Comparison of ENCODE assay signal across 20 cellular contexts in the genomic region with DNA sequence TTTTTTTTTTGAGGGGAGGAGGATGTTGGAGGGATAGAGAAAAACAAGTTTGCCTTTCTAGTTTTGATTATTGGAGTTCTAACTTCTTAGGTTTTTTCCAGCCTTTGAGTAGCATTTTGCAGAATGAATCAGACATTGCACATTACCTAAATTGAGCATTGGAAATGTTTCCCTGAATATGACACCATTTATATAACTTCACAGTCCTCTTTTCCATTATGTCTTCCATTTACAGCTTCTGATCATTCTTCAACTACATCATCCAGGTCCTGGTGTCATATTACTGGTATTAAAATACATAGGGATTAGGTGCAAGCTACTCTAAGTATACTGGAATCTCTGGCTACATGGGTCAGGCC.
DNase-seq lines count a peak whose midpoint lies in the region; ATAC-seq and TF ChIP-seq lines count a peak whose summit lies in the region.
"Had no signal": no experiment of that assay in that cellular context is flagged by ENCODE, and none has a peak within 500 bp of the region (broad histone marks: within the 10 kb centered on the region; RNA-seq: fewer than 3 reads in every experiment).

No MANE protein-coding gene starts in this region.

- H3K9me3 ChIP-seq in heart left ventricle (no peaks in the 10 kb centered on the region), right cardiac atrium (ENCODE audit: control insufficient read depth, low read length) (no peaks in the 10 kb centered on the region), BE2C (no peaks in the 10 kb centered on the region), A673 (ENCODE audit: low read depth, low read length, poor library complexity, severe bottlenecking) (no peaks in the 10 kb centered on the region)
- H3K9me3 ChIP-seq: mucosa of descending colon, tibial artery had no signal

- no peaks in the 10 kb centered on the region for H3K9me3 Mint-ChIP-seq in activated CD4-positive, alpha-beta memory T cell treated with anti-CD3 and anti-CD28 coated beads, Interleukin-2, amount 10 ng/mL, durations not matched to agents 7 days and 5 days
- H3K9me3 Mint-ChIP-seq in immature natural killer cell: no peaks in the 10 kb centered on the region
- H3K9me3 Mint-ChIP-seq: endodermal cell had no signal

- TF ChIP-seq CTCF in heart left ventricle (IDR thresholded peaks at IDR 0.05) (no peak), BE2C (IDR thresholded peaks at IDR 0.05; ENCODE audit: low read depth, low read length) (no peak), A673 (conservative IDR thresholded peaks at IDR 0.05; ENCODE audit: low read depth, low read length) (no peak)

- no peak for TF ChIP-seq POLR2A in heart left ventricle (IDR thresholded peaks at IDR 0.05)

- BruUV-seq in A673 (replicated peaks; lab: Mats Ljungman, UMichigan): no TSS peak

- no peak overlapping the region for H3K4me3 ChIP-seq in heart left ventricle
- no peak overlapping the region for H3K4me3 ChIP-seq in right cardiac atrium (ENCODE audit: low read length)
- no peak overlapping the region for H3K4me3 ChIP-seq in BE2C (ENCODE audit: low read depth, low read length)
- H3K4me3 ChIP-seq in A673 (ENCODE audit: low read depth, low read length, poor library complexity, severe bottlenecking): no peak overlapping the region
- H3K4me3 ChIP-seq: mucosa of descending colon, tibial artery had no signal

- intact Hi-C loops in heart left ventricle (cut with DNase I): loop anchor here in 1 of 10 donors (5.0 kb wide), 1 partner anchor 39 kb away; no protein-coding TSS in a partner anchor
- intact Hi-C loops in right cardiac atrium (cut with DNase I): no loop called here
- intact Hi-C loops in A673 (cut with micrococcal nuclease; ENCODE audit: unreplicated experiment): no loop called here

- CTCF ChIA-PET in activated CD4-positive, alpha-beta memory T cell treated with anti-CD3 and anti-CD28 coated beads, Interleukin-2, amount 10 ng/mL, durations not matched to agents 7 days and 5 days (lab: Charles Lee): no interaction called here
- CTCF ChIA-PET in A673 (lab: Charles Lee): interaction anchor here (0.6 kb wide), 1 partner anchor 139 kb away, joined by 10 read pairs; no protein-coding TSS in a partner anchor

- peaks cover 46% of the 10 kb centered on the region for H3K4me1 Mint-ChIP-seq in activated CD4-positive, alpha-beta memory T cell treated with anti-CD3 and anti-CD28 coated beads, Interleukin-2, amount 10 ng/mL, durations not matched to agents 7 days and 5 days
- peaks cover 45 to 56% of the 10 kb centered on the region in 2 donors for H3K4me1 Mint-ChIP-seq in immature natural killer cell

- H3K4me1 ChIP-seq in heart left ventricle (peaks cover 0 to 71% (median 43%) of the 10 kb centered on the region in 12 donors), right cardiac atrium (ENCODE audit: control insufficient read depth, insufficient read depth, low read length) (peaks cover 5% of the 10 kb centered on the region), BE2C (peaks cover under 1% of the 10 kb centered on the region; the same call in 1 of the 2 replicates), A673 (ENCODE audit: insufficient read depth, low read length, poor library complexity, severe bottlenecking) (peaks cover 47% of the 10 kb centered on the region)

- H3K27me3 Mint-ChIP-seq in activated CD4-positive, alpha-beta memory T cell treated with anti-CD3 and anti-CD28 coated beads, Interleukin-2, amount 10 ng/mL, durations not matched to agents 7 days and 5 days: no peaks in the 10 kb centered on the region
- H3K27me3 Mint-ChIP-seq in immature natural killer cell (ENCODE audit: low read depth in 3 of 3): peaks cover 0 to 4% (median 3%) of the 10 kb centered on the region in 3 donors

- H3K27ac ChIP-seq in heart left ventricle (peak overlapping the region in 11 of 12 donors; percentile 6 to 65 (median 41)), right cardiac atrium (ENCODE audit: low read length) (no peak overlapping the region), A673 (ENCODE audit: low read depth, low read length, poor library complexity, severe bottlenecking) (no peak overlapping the region)
- H3K27ac ChIP-seq: parathyroid adenoma, tibial artery had no signal

- ATAC-seq in heart left ventricle: no peak
- no peak for ATAC-seq in right cardiac atrium
- no peak for ATAC-seq in HG03571 (IDR thresholded peaks at IDR 0.05; ENCODE audit: unreplicated experiment)
- ATAC-seq: mucosa of descending colon had no signal

- H3K36me3 ChIP-seq in heart left ventricle: peaks cover 0 to 51% (median 26%) of the 10 kb centered on the region in 9 donors
- no peaks in the 10 kb centered on the region for H3K36me3 ChIP-seq in BE2C
- no peaks in the 10 kb centered on the region for H3K36me3 ChIP-seq in A673 (ENCODE audit: insufficient read depth, low read length, poor library complexity, severe bottlenecking)
- H3K36me3 ChIP-seq: brain microvascular endothelial cell had no signal

- DNase-seq in heart left ventricle (no peak), right cardiac atrium (no peak), immature natural killer cell (no peak), BE2C (no peak), A673 (ENCODE audit: low spot score) (no peak), AML-193 (lab: John Stamatoyannopoulos, UW) (no peak)
- DNase-seq in activated CD4-positive, alpha-beta memory T cell treated with anti-CD3 and anti-CD28 coated beads, Interleukin-2, amount 10 ng/mL, durations not matched to agents 7 days and 5 days: no peak
- DNase-seq: activated CD4-positive, CD25-positive, alpha-beta regulatory T cell; brain microvascular endothelial cell; DND-41; endodermal cell; islet precursor cell; KBM-7; mucosa of descending colon; NCI-H1436; NCI-H524 treated with DMSO at 0.1 percent for 48 hours; stimulated activated CD4-positive, alpha-beta T cell treated with anti-CD3 and anti-CD28 coated beads, Interleukin-15, amount 100 ng/mL, for 24 hours; tibial artery had no signal

- no peak overlapping the region for H3K4me3 Mint-ChIP-seq in activated CD4-positive, alpha-beta memory T cell treated with anti-CD3 and anti-CD28 coated beads, Interleukin-2, amount 10 ng/mL, durations not matched to agents 7 days and 5 days
- no peak overlapping the region for H3K4me3 Mint-ChIP-seq in immature natural killer cell
- H3K4me3 Mint-ChIP-seq: endodermal cell had no signal

- H3K27me3 ChIP-seq in heart left ventricle (no peaks in the 10 kb centered on the region), right cardiac atrium (ENCODE audit: control insufficient read depth, insufficient read depth) (no peaks in the 10 kb centered on the region), BE2C (no peaks in the 10 kb centered on the region), A673 (replicated peaks; ENCODE audit: insufficient read depth, low read depth, low read length, poor library complexity) (no peaks in the 10 kb centered on the region)
- H3K27me3 ChIP-seq: brain microvascular endothelial cell, tibial artery had no signal

- POLR2A ChIA-PET in activated CD4-positive, alpha-beta memory T cell treated with anti-CD3 and anti-CD28 coated beads, Interleukin-2, amount 10 ng/mL, durations not matched to agents 7 days and 5 days (lab: Charles Lee): no interaction called here
- POLR2A ChIA-PET in A673 (lab: Charles Lee; ENCODE audit: low non-redundant PET): no interaction called here

- H3K36me3 Mint-ChIP-seq in activated CD4-positive, alpha-beta memory T cell treated with anti-CD3 and anti-CD28 coated beads, Interleukin-2, amount 10 ng/mL, durations not matched to agents 7 days and 5 days (ENCODE audit: low read depth): peaks cover 39% of the 10 kb centered on the region
- peaks cover 28 to 66% (median 63%) of the 10 kb centered on the region in 3 donors for H3K36me3 Mint-ChIP-seq in immature natural killer cell

- H3K27ac Mint-ChIP-seq in activated CD4-positive, alpha-beta memory T cell treated with anti-CD3 and anti-CD28 coated beads, Interleukin-2, amount 10 ng/mL, durations not matched to agents 7 days and 5 days: peak overlapping the region; percentile 38
- H3K27ac Mint-ChIP-seq in immature natural killer cell: peak overlapping the region; percentile 14 to 84 (median 64)

Comparison
In these comparisons a context has a peak if more than half of its experiments do, and no peak if none do; other contexts are left out.
1. H3K27ac ChIP-seq: peak in heart left ventricle (11 of 12); none in right cardiac atrium (single experiment) and A673 (single experiment).